In the genomic region with DNA sequence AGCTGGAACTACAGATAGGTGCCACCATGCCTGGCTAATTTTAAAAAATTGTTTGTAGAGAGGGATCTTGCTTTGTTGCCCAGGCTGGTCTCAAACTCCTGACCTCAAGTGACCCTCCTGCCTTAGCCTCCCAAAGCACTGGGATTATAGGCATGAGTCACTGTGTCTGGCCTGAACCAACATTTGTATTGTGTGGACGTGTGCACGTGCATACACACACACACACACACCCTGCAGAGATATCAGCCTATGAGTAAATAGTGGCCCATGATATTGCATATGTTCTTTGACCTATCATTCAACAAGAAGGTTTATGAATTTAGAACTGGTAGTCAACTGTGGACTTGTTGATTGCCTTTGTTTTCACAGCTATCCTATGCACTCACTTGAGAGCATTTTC, we compare ENCODE assay signal across 19 cellular contexts.
DNase-seq lines count a peak whose midpoint lies in the region; ATAC-seq and FAIRE-seq lines count a peak whose summit lies in the region.
"Had no signal": no experiment of that assay in that cellular context is flagged by ENCODE, and none has a peak within 500 bp of the region (broad histone marks: within the 10 kb centered on the region; RNA-seq: fewer than 3 reads in every experiment).

No MANE protein-coding gene starts in this region.

- H3K27ac ChIP-seq in small intestine (ENCODE audit: low read depth in 1 of 2, low read length in 1 of 2) = no peak overlapping the region
- H3K27ac ChIP-seq: HL-60, left lung, Peyer's patch had no signal

- DNase-seq in HT1080 (ENCODE audit: low read depth) (peak; percentile 31), RKO (ENCODE audit: low spot score) (peak; percentile 14), left ventricle myocardium superior (no peak), small intestine (peak; percentile 32), NCI-H2171 treated with DMSO at 0.1 percent for 48 hours (lab: John Stamatoyannopoulos, UW) (no peak), NCI-H2081 treated with DMSO at 0.1 percent for 48 hours (lab: John Stamatoyannopoulos, UW) (no peak)
- DNase-seq: activated CD4-positive, alpha-beta T cell treated with anti-CD3 and anti-CD28 coated beads for 48 hours; CD8-positive, alpha-beta memory T cell; effector CD8-positive, alpha-beta T cell; H9; left lung; nephron progenitor cell; stimulated activated naive CD4-positive, alpha-beta T cell treated with Interleukin-2 at 50 U/mL for 16 hours; T-helper 2 cell had no signal

- FAIRE-seq in small intestine (lab: Jason Lieb, UNC) = no peak

- no peak overlapping the region for H3K4me3 ChIP-seq in small intestine (ENCODE audit: low read depth in 1 of 2, low read length in 2 of 2)
- H3K4me3 ChIP-seq: ascending aorta, left lung, Peyer's patch had no signal

- ATAC-seq in left ventricle myocardium superior (peak; percentile 23), HG03442 (IDR thresholded peaks at IDR 0.05; ENCODE audit: unreplicated experiment) (no peak)
- ATAC-seq: sciatic nerve had no signal

- no peaks in the 10 kb centered on the region for H3K9me3 ChIP-seq in small intestine (ENCODE audit: control insufficient read depth, low read depth)
- H3K9me3 ChIP-seq: ascending aorta, left lung, Peyer's patch had no signal

- WGBS in small intestine, 3 donors = 15 to 56% (median 30%) methylated on average over 2 of the region's 2 CpGs

- H3K27me3 ChIP-seq in small intestine (ENCODE audit: control insufficient read depth in 2 of 2, insufficient read depth in 2 of 2, low read length in 2 of 2) = no peaks in the 10 kb centered on the region
- H3K27me3 ChIP-seq: ascending aorta, left lung, Peyer's patch had no signal

- H3K36me3 ChIP-seq in small intestine (ENCODE audit: control insufficient read depth in 2 of 2, insufficient read depth in 2 of 2, low read length in 2 of 2) = no peaks in the 10 kb centered on the region
- H3K36me3 ChIP-seq: ascending aorta, left lung, Peyer's patch had no signal

- no peaks in the 10 kb centered on the region for H3K4me1 ChIP-seq in small intestine (ENCODE audit: control insufficient read depth in 2 of 2, insufficient read depth in 1 of 2, low read depth in 1 of 2, low read length in 1 of 2)
- H3K4me1 ChIP-seq: left lung, Peyer's patch had no signal

- intact Hi-C loops in left ventricle myocardium superior (cut with micrococcal nuclease) = no loop called here

Comparison
In these comparisons a context has a peak if more than half of its experiments do, and no peak if none do; other contexts are left out.
1. DNase-seq: peak in HT1080 (single experiment), RKO (single experiment) and small intestine (single experiment); none in left ventricle myocardium superior (single experiment), NCI-H2171 treated with DMSO at 0.1 percent for 48 hours (single experiment) and NCI-H2081 treated with DMSO at 0.1 percent for 48 hours (single experiment).